Comparison of ENCODE assay signal across 8 cellular contexts in the genomic region with DNA sequence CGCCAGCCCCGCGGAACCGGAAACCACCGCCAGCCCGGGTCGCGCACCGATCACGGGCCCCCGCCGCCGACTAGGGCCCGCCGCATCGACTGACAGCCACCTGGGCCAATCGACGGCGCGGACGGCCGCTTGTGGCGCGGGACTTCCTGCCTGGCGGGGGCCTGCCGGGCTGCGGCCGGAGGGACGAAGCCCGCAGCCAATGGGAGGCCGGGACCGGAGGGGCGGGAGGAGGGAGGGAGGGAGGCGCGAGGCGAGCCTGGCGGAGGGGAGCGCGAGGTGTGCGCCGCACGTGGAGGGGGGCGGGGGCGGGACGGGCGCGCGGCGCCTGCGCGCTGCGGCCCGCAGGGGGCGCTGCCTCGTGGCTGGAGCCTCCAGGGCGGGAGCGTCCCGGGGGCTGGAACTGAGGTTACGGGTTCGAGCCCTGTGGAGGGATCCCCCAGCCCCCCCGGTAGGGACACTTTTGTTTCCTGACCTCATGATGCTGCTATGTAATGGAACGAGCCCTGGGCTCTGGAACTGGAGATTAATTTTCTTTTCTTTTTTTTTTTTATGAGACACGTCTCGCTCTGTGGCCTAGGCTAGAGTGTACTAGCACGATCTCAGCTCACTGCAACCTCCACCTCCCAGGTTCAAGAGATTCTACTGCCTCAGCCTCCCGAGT. TPM values are rescaled to one million over a fixed set of nuclear protein-coding genes. Genes with fewer than 3 reads are reported as not detected.
A peak's percentile ranks its signal among the peaks of the same experiment; 100 is the strongest.
DNase-seq lines count a peak whose midpoint lies in the region; ATAC-seq and TF ChIP-seq lines count a peak whose summit lies in the region.

Gene MLLT1 (minus strand): TSS at position 45 of the 661 bp plus-strand sequence. CDS start 191 bp downstream, outside the sequence.

- H3K4me3 Mint-ChIP-seq in activated B cell treated with CpG ODN at 0.5 μM for 24 hours (peak within 1 kb of the TSS; percentile 88), immature natural killer cell (peak within 1 kb of the TSS; percentile 84 to 89 (median 88))

- H3K27me3 Mint-ChIP-seq in activated B cell treated with CpG ODN at 0.5 μM for 24 hours, result no peaks in the 10 kb centered on the region
- peaks cover 0 to 19% (median 4%) of the 10 kb centered on the region in 3 donors for H3K27me3 Mint-ChIP-seq in immature natural killer cell (ENCODE audit: low read depth in 3 of 3)

- CTCF ChIA-PET in AG04450 (lab: Charles Lee) (interaction anchor here (0.7 to 1.0 kb wide), 5 partner anchors 10 to 232 kb away, joined by 3 to 4 read pairs (median 4); no protein-coding TSS in a partner anchor), activated B cell treated with CpG ODN at 0.5 μM for 24 hours (lab: Charles Lee) (no interaction called here)

- peaks cover 26 to 49% (median 46%) of the 10 kb centered on the region in 6 donors for H3K4me1 ChIP-seq in spleen

- ATAC-seq in GM18873 (IDR thresholded peaks at IDR 0.05; ENCODE audit: low FRiP score, unreplicated experiment) (peak; percentile 56), HG03139 (IDR thresholded peaks at IDR 0.05; ENCODE audit: unreplicated experiment) (peak; percentile 90), activated B cell treated with CpG ODN at 0.5 μM for 24 hours (ENCODE audit: low read depth) (peak; percentile 95)

- H3K9me3 ChIP-seq in AG04450 (ENCODE audit: control insufficient read depth, insufficient read depth, low read length) (no peaks in the 10 kb centered on the region), spleen (peaks cover 0 to 3% (median 0%) of the 10 kb centered on the region in 8 donors)

- H3K27ac ChIP-seq in AG04450 (ENCODE audit: low read depth, low read length) (no peak within 1 kb of the TSS), spleen (peak within 1 kb of the TSS; percentile 22 to 90 (median 76))

- intact Hi-C loops in activated B cell treated with CpG ODN at 0.5 μM for 24 hours (cut with micrococcal nuclease), result loop anchor here (1.0 to 5.0 kb wide), 11 partner anchors 21 to 583 kb away; partner anchors contain the start of genes CLPP, GPR108 and TRIP10
- intact Hi-C loops in spleen (cut with DNase I; ENCODE audit: low total_unique reads), result loop anchor here (5.0 kb wide), 1 partner anchor 63 kb away; no protein-coding TSS in a partner anchor

- peaks cover 20% of the 10 kb centered on the region for H3K36me3 Mint-ChIP-seq in activated B cell treated with CpG ODN at 0.5 μM for 24 hours (ENCODE audit: low read depth)
- no peaks in the 10 kb centered on the region for H3K36me3 Mint-ChIP-seq in immature natural killer cell

- no peak for TF ChIP-seq POLR2A in spleen (IDR thresholded peaks at IDR 0.05)

- DNase-seq in AG04450 (ENCODE audit: low read depth, low spot score) (peak; percentile 93), NCI-H345 (lab: John Stamatoyannopoulos, UW) (peak; percentile 97), activated B cell treated with CpG ODN at 0.5 μM for 24 hours (peak; percentile 95), cardiac fibroblast (ENCODE audit: low read depth in 2 of 2) (peak; percentile 96 to 99), immature natural killer cell (peak; percentile 95 to 96 (median 95)), spleen (peak; percentile 99)

- H3K27ac Mint-ChIP-seq in activated B cell treated with CpG ODN at 0.5 μM for 24 hours (peak within 1 kb of the TSS; percentile 68), immature natural killer cell (peak within 1 kb of the TSS; percentile 88 to 95 (median 90))

- H3K4me3 ChIP-seq in AG04450 (ENCODE audit: low read depth, low read length) (peak within 1 kb of the TSS; percentile 84), cardiac fibroblast (replicated peaks in 1 of 2; ENCODE audit: low read depth in 2 of 2, low read length in 2 of 2) (peak within 1 kb of the TSS; percentile 75 to 88), spleen (peak within 1 kb of the TSS; percentile 60 to 91 (median 70))

- H3K36me3 ChIP-seq in spleen, result peaks cover 0 to 13% (median 0%) of the 10 kb centered on the region in 6 donors

- POLR2A ChIA-PET in AG04450 (lab: Yijun Ruan, JAX) (no interaction called here), activated B cell treated with CpG ODN at 0.5 μM for 24 hours (lab: Charles Lee) (interaction anchor here (0.5 kb wide), 1 partner anchor 583 kb away, joined by 4 read pairs; no protein-coding TSS in a partner anchor)

- H3K9me3 Mint-ChIP-seq in activated B cell treated with CpG ODN at 0.5 μM for 24 hours (no peaks in the 10 kb centered on the region), immature natural killer cell (no peaks in the 10 kb centered on the region)

- TF ChIP-seq CTCF in AG04450 (IDR thresholded peaks at IDR 0.05; ENCODE audit: low read depth, low read length), result peak; percentile 52
- peak; percentile 36 for TF ChIP-seq CTCF in activated B cell treated with CpG ODN at 0.5 μM for 24 hours (IDR thresholded peaks at IDR 0.05)
- peak; percentile 36 for TF ChIP-seq CTCF in cardiac fibroblast (IDR thresholded peaks at IDR 0.05; ENCODE audit: low read depth, low read length)
- peak in 9 of 11 experiments; percentile 18 to 95 (median 92) for TF ChIP-seq CTCF in spleen (IDR thresholded peaks at IDR 0.05 in 8 of 11, conservative IDR thresholded peaks at IDR 0.05 in 3 of 11)

- WGBS in spleen, 5 donors, result 5 to 15% (median 8%) methylated on average over 21 to 66 of the region's 66 CpGs

- no peaks in the 10 kb centered on the region for H3K27me3 ChIP-seq in AG04450 (ENCODE audit: control insufficient read depth, insufficient read depth, low read length)
- no peaks in the 10 kb centered on the region for H3K27me3 ChIP-seq in spleen (replicated peaks in 1 of 7)

- H3K4me1 Mint-ChIP-seq in activated B cell treated with CpG ODN at 0.5 μM for 24 hours, result peaks cover 35% of the 10 kb centered on the region
- H3K4me1 Mint-ChIP-seq in immature natural killer cell, result peaks cover 39 to 42% of the 10 kb centered on the region in 2 donors

RNA-seq across cellular contexts. Expression of gene MLLT1, which starts in this region (rescaled TPM):
- polyA plus RNA-seq in AG04450 (2011; rRNA removed), result 12.3 and 15.3 TPM in 2 replicates
- 17.5 and 18.0 TPM in 2 replicates for polyA minus RNA-seq in AG04450 (2011; rRNA and poly(A)+ RNA removed)
- 39.0 and 41.3 TPM in 2 replicates for total RNA-seq in activated B cell treated with CpG ODN at 0.5 μM for 24 hours
- 1 to 10 TPM in 1 of 3 donors, under 1 TPM in 2; 0.11 to 1.9 (median 0.54) TPM for polyA plus RNA-seq in immature natural killer cell
- total RNA-seq in spleen, result 10 to 100 TPM; 18.9 to 57.2 (median 41.3) TPM
- 10 to 100 TPM; 10.1 to 20.6 (median 15.0) TPM for polyA plus RNA-seq in spleen

Comparison
In these comparisons a context has a peak if more than half of its experiments do, and no peak if none do; other contexts are left out.
1. CTCF ChIP-seq: peak in every context shown above with its lines; median percentile 92 in spleen; 52 in AG04450; 36 in activated B cell treated with CpG ODN at 0.5 μM for 24 hours; 36 in cardiac fibroblast.